Comparison of ENCODE assay signal across 9 cellular contexts in genomic region chr4:132227349-132228165, GRCh38.
DNase-seq lines count a peak whose midpoint lies in the region; ATAC-seq lines count a peak whose summit lies in the region.
"Had no signal": no experiment of that assay in that cellular context is flagged by ENCODE, and none has a peak within 500 bp of the region (broad histone marks: within the 10 kb centered on the region; RNA-seq: fewer than 3 reads in every experiment).

No MANE protein-coding gene starts in this region.

- H3K4me1 Mint-ChIP-seq in CD8-positive, alpha-beta memory T cell = no peaks in the 10 kb centered on the region

- H3K27ac ChIP-seq in BLaER1 (no peak overlapping the region), SK-N-MC (no peak overlapping the region), iPS DF 6.9 (ENCODE audit: low read length) (no peak overlapping the region)
- H3K27ac ChIP-seq in CD8-positive, alpha-beta memory T cell (ENCODE audit: low read depth, low read length) = no peak overlapping the region

- no peak overlapping the region for H3K4me3 Mint-ChIP-seq in CD8-positive, alpha-beta memory T cell

- peak; percentile 17 for DNase-seq in H4 (ENCODE audit: low spot score)
- no peak for DNase-seq in SK-N-MC (ENCODE audit: low read depth, low spot score)
- DNase-seq in iPS DF 6.9 (ENCODE audit: low read depth, low spot score) = peak; percentile 67
- no peak for DNase-seq in CD8-positive, alpha-beta memory T cell
- DNase-seq in CD1c-positive myeloid dendritic cell (ENCODE audit: extremely low spot score) = no peak
- no peak for DNase-seq in SHP77 treated with DMSO at 0.1 percent for 48 hours (lab: John Stamatoyannopoulos, UW)
- DNase-seq: small intestine had no signal

- no peaks in the 10 kb centered on the region; the same call in 1 of the 2 replicates for H3K4me1 ChIP-seq in BLaER1
- H3K4me1 ChIP-seq in iPS DF 6.9 (ENCODE audit: control insufficient read depth, insufficient read depth, low read length) = no peaks in the 10 kb centered on the region
- no peaks in the 10 kb centered on the region for H3K4me1 ChIP-seq in CD8-positive, alpha-beta memory T cell (ENCODE audit: insufficient read depth, low read length)

- H3K9me3 ChIP-seq in BLaER1 (peaks cover 35% of the 10 kb centered on the region), SK-N-MC (ENCODE audit: low read depth, low read length) (no peaks in the 10 kb centered on the region), iPS DF 6.9 (ENCODE audit: control insufficient read depth, insufficient read depth, low read length) (no peaks in the 10 kb centered on the region)
- H3K9me3 ChIP-seq in CD8-positive, alpha-beta memory T cell (ENCODE audit: low read length) = no peaks in the 10 kb centered on the region

- peaks cover 9 to 31% (median 18%) of the 10 kb centered on the region in 5 donors for H3K9me3 Mint-ChIP-seq in CD8-positive, alpha-beta memory T cell

- H3K4me2 ChIP-seq in BLaER1 = peak overlapping the region; percentile 58

- H3K36me3 ChIP-seq in BLaER1 (no peaks in the 10 kb centered on the region), SK-N-MC (ENCODE audit: insufficient read depth, low read length) (no peaks in the 10 kb centered on the region), iPS DF 6.9 (ENCODE audit: control insufficient read depth, insufficient read depth, low read length) (no peaks in the 10 kb centered on the region)
- H3K36me3 ChIP-seq in CD8-positive, alpha-beta memory T cell (ENCODE audit: insufficient read depth, low read length) = no peaks in the 10 kb centered on the region

- POLR2A ChIA-PET in CD8-positive, alpha-beta memory T cell (lab: Charles Lee) = no interaction called here

- H3K27me3 ChIP-seq in BLaER1 (no peaks in the 10 kb centered on the region), iPS DF 6.9 (ENCODE audit: control insufficient read depth, insufficient read depth, low read length) (no peaks in the 10 kb centered on the region)
- H3K27me3 ChIP-seq in CD8-positive, alpha-beta memory T cell (ENCODE audit: insufficient read depth, low read length, poor library complexity, severe bottlenecking) = no peaks in the 10 kb centered on the region

- CTCF ChIA-PET in CD8-positive, alpha-beta memory T cell (lab: Charles Lee) = no interaction called here

- H4K20me1 ChIP-seq in BLaER1 = no peaks in the 10 kb centered on the region

- H3K9ac ChIP-seq in BLaER1 = 0 out of 2 replicates have a peak overlapping the region, but pooled peaks have one; percentile 41
- no peak overlapping the region for H3K9ac ChIP-seq in SK-N-MC (ENCODE audit: insufficient read length)

- H3K36me3 Mint-ChIP-seq in CD8-positive, alpha-beta memory T cell = peaks cover 0 to 1% (median 0%) of the 10 kb centered on the region in 3 donors

- no peaks in the 10 kb centered on the region for H3K27me3 Mint-ChIP-seq in CD8-positive, alpha-beta memory T cell

- ATAC-seq in HG03039 (IDR thresholded peaks at IDR 0.05; ENCODE audit: unreplicated experiment) = no peak

- H3K4me3 ChIP-seq in BLaER1 (peak overlapping the region; percentile 55), SK-N-MC (0 out of 2 replicates have a peak overlapping the region, but pooled peaks have one; percentile 23), iPS DF 6.9 (ENCODE audit: low read length) (no peak overlapping the region)
- H3K4me3 ChIP-seq in CD8-positive, alpha-beta memory T cell (ENCODE audit: low read length) = no peak overlapping the region

- WGBS in iPS DF 6.9 (ENCODE audit: insufficient coverage, insufficient read length) = no CpG with 5 or more reads among the region's 19 CpGs

- no peak overlapping the region for H3K27ac Mint-ChIP-seq in CD8-positive, alpha-beta memory T cell

Comparison
In these comparisons a context has a peak if more than half of its experiments do, and no peak if none do; other contexts are left out.
1. H3K4me3 ChIP-seq: peak in BLaER1 (single experiment) and SK-N-MC (single experiment); none in iPS DF 6.9 (single experiment) and CD8-positive, alpha-beta memory T cell (single experiment).
2. DNase-seq: peak in H4 (single experiment) and iPS DF 6.9 (single experiment); none in SK-N-MC (single experiment), CD8-positive, alpha-beta memory T cell (0 of 5), CD1c-positive myeloid dendritic cell (single experiment) and SHP77 treated with DMSO at 0.1 percent for 48 hours (single experiment).